23 cellular contexts compared by ENCODE assay signal in genomic region chr2:15596350-15596749, GRCh38.
"Had no signal": no experiment of that assay in that cellular context is flagged by ENCODE, and none has a peak within 500 bp of the region (broad histone marks: within the 10 kb centered on the region; RNA-seq: fewer than 3 reads in every experiment).

No MANE protein-coding gene starts in this region.

- H3K27ac Mint-ChIP-seq: dendritic cell treated with granulocyte-macrophage colony-stimulating factor and Interleukin-4, amounts not matched to agents 40 ng/mL and 50 ng/mL, for 4 days; neural progenitor cell; type B pancreatic cell had no signal

- H3K9me3 Mint-ChIP-seq: dendritic cell treated with granulocyte-macrophage colony-stimulating factor and Interleukin-4, amounts not matched to agents 40 ng/mL and 50 ng/mL, for 4 days; effector memory CD8-positive, alpha-beta T cell; naive B cell; neural progenitor cell; type B pancreatic cell had no signal

- H2AFZ ChIP-seq: hepatocyte, neural progenitor cell had no signal

- H3K4me3 Mint-ChIP-seq: dendritic cell treated with granulocyte-macrophage colony-stimulating factor and Interleukin-4, amounts not matched to agents 40 ng/mL and 50 ng/mL, for 4 days; effector memory CD8-positive, alpha-beta T cell; neural progenitor cell; type B pancreatic cell had no signal

- H3K27ac ChIP-seq: foreskin keratinocyte, hepatocyte, left ventricle myocardium inferior, lower lobe of right lung, neural progenitor cell, ovary, right atrium auricular region, sigmoid colon, skin epidermis, suprapubic skin, thyroid gland had no signal

- DNase-seq: effector memory CD8-positive, alpha-beta T cell; erythroblast; foreskin keratinocyte; head of caudate nucleus; kidney; left cardiac atrium; left ventricle myocardium inferior; lower lobe of right lung; mesendoderm; naive B cell; nucleus accumbens; ovary; sigmoid colon; stimulated activated CD4-positive, alpha-beta T cell treated with anti-CD3 and anti-CD28 coated beads, Interleukin-12 subunit alpha, Interleukin-12 subunit beta, amount 100 ng/mL, for 4 hours; stimulated activated naive CD8-positive, alpha-beta T cell treated with anti-CD3 and anti-CD28 coated beads, Interleukin-15, Interleukin-2, amounts not matched to agents 100 U/mL and 50 U/mL, for 24 hours; thyroid gland had no signal

- ATAC-seq: effector memory CD8-positive, alpha-beta T cell; foreskin keratinocyte; left cardiac atrium; lower lobe of right lung; stimulated activated naive CD8-positive, alpha-beta T cell treated with anti-CD3 and anti-CD28 coated beads, Interleukin-15, Interleukin-2, amounts not matched to agents 100 U/mL and 50 U/mL, for 24 hours had no signal

- H3K9ac ChIP-seq: neural progenitor cell had no signal

- H3K9me3 ChIP-seq: left ventricle myocardium inferior, lower lobe of right lung, ovary, right atrium auricular region, sigmoid colon, suprapubic skin, thyroid gland had no signal

- H3K27me3 ChIP-seq: foreskin keratinocyte, hepatocyte, neural progenitor cell, ovary, right atrium auricular region, sigmoid colon, suprapubic skin, thyroid gland had no signal

- H3K36me3 ChIP-seq: ovary had no signal

- H3K4me2 ChIP-seq: hepatocyte, neural progenitor cell had no signal

- H3K27me3 Mint-ChIP-seq: dendritic cell treated with granulocyte-macrophage colony-stimulating factor and Interleukin-4, amounts not matched to agents 40 ng/mL and 50 ng/mL, for 4 days; effector memory CD8-positive, alpha-beta T cell; naive B cell; type B pancreatic cell had no signal

- H3K4me1 ChIP-seq: foreskin keratinocyte had no signal

- H3K4me3 ChIP-seq: hepatocyte, left ventricle myocardium inferior, lower lobe of right lung, neural progenitor cell, ovary, right atrium auricular region, sigmoid colon, skin epidermis, suprapubic skin, thyroid gland had no signal
